ENCODE assay signal across 1 cellular context in genomic region chr2:120254178-120254577, GRCh38.
TF ChIP-seq lines count a peak whose summit lies in the region.

No MANE protein-coding gene starts in this region.

TF ChIP-seq in GM12878, 131 proteins besides CTCF, POLR2A, EP300 and RAD21:
- TF ChIP-seq BMI1 (IDR thresholded peaks at IDR 0.05; ENCODE audit: borderline replicate concordance) (no peak), RAD51 (IDR thresholded peaks at IDR 0.05) (no peak), CREB1 (IDR thresholded peaks at IDR 0.05; ENCODE audit: low read depth) (no peak), POLR2AphosphoS2 (IDR thresholded peaks at IDR 0.05; ENCODE audit: low read depth, low read length) (no peak), MLLT1 (IDR thresholded peaks at IDR 0.05) (no peak), ZNF274 (IDR thresholded peaks at IDR 0.05; ENCODE audit: insufficient read depth, insufficient read length) (no peak), RFX5 (IDR thresholded peaks at IDR 0.05; ENCODE audit: low read depth, low read length) (no peak), PAX5 (IDR thresholded peaks at IDR 0.05; ENCODE audit: borderline replicate concordance, low read depth, low read length) (no peak), CBFB (IDR thresholded peaks at IDR 0.05; ENCODE audit: low read depth) (no peak), IKZF2 (IDR thresholded peaks at IDR 0.05) (no peak), EED (IDR thresholded peaks at IDR 0.05; ENCODE audit: low read depth) (no peak), ZNF622 (IDR thresholded peaks at IDR 0.05) (no peak)
TF ChIP-seq in GM12878: peak in this region for 0.
